Comparison of ENCODE assay signal across 12 cellular contexts in genomic region chr19:1284979-1285736, GRCh38. TPM values are rescaled to one million over a fixed set of nuclear protein-coding genes. Genes with fewer than 3 reads are reported as not detected.
A peak's percentile ranks its signal among the peaks of the same experiment; 100 is the strongest.
DNase-seq lines count a peak whose midpoint lies in the region; ATAC-seq lines count a peak whose summit lies in the region.
"Had no signal": no experiment of that assay in that cellular context is flagged by ENCODE, and none has a peak within 500 bp of the region (broad histone marks: within the 10 kb centered on the region; RNA-seq: fewer than 3 reads in every experiment).

No MANE protein-coding gene starts in this region.

- H3K4me3 Mint-ChIP-seq in activated CD4-positive, alpha-beta T cell treated with anti-CD3 and anti-CD28 coated beads, Interleukin-2, amount 10 ng/mL, durations not matched to agents 24 days and 14 days: peak overlapping the region; percentile 15
- H3K4me3 Mint-ChIP-seq in effector memory CD8-positive, alpha-beta T cell: peak overlapping the region; percentile 54

- intact Hi-C loops in activated CD4-positive, alpha-beta T cell treated with anti-CD3 and anti-CD28 coated beads, Interleukin-2, amount 10 ng/mL, durations not matched to agents 24 days and 14 days (cut with micrococcal nuclease): no loop called here

- no peak for DNase-seq in activated CD4-positive, alpha-beta T cell treated with anti-CD3 and anti-CD28 coated beads, Interleukin-2, amount 10 ng/mL, durations not matched to agents 24 days and 14 days
- no peak for DNase-seq in activated CD4-positive, alpha-beta T cell treated with anti-CD3 and anti-CD28 coated beads, Interleukin-2, amount 50 U/mL, for 1 hour
- DNase-seq in effector memory CD8-positive, alpha-beta T cell: no peak
- DNase-seq in retina: peak; percentile 75
- DNase-seq: activated CD4-positive, CD25-positive, alpha-beta regulatory T cell treated with anti-CD3 and anti-CD28 coated beads, Interleukin-2, amount 50 U/mL, for 72 hours; body of pancreas; NCI-H1694 treated with DMSO at 0.1 percent for 48 hours; PC-3 had no signal

- ATAC-seq in effector memory CD8-positive, alpha-beta T cell (replicated peaks): no peak
- ATAC-seq in GM21737 (IDR thresholded peaks at IDR 0.05; ENCODE audit: unreplicated experiment) (no peak), HG03460 (IDR thresholded peaks at IDR 0.05; ENCODE audit: unreplicated experiment) (no peak)
- ATAC-seq: body of pancreas, PC-3 had no signal

- no peaks in the 10 kb centered on the region for H3K9me3 Mint-ChIP-seq in activated CD4-positive, alpha-beta T cell treated with anti-CD3 and anti-CD28 coated beads, Interleukin-2, amount 10 ng/mL, durations not matched to agents 24 days and 14 days
- H3K9me3 Mint-ChIP-seq in effector memory CD8-positive, alpha-beta T cell: no peaks in the 10 kb centered on the region

- peaks cover 3% of the 10 kb centered on the region for H3K4me1 Mint-ChIP-seq in activated CD4-positive, alpha-beta T cell treated with anti-CD3 and anti-CD28 coated beads, Interleukin-2, amount 10 ng/mL, durations not matched to agents 24 days and 14 days
- H3K4me1 Mint-ChIP-seq in effector memory CD8-positive, alpha-beta T cell (ENCODE audit: low read depth in 2 of 2): peaks cover 4 to 14% of the 10 kb centered on the region in 2 donors

- H3K36me3 Mint-ChIP-seq in activated CD4-positive, alpha-beta T cell treated with anti-CD3 and anti-CD28 coated beads, Interleukin-2, amount 10 ng/mL, durations not matched to agents 24 days and 14 days (ENCODE audit: low read depth): peaks cover 5% of the 10 kb centered on the region
- peaks cover 4% of the 10 kb centered on the region for H3K36me3 Mint-ChIP-seq in effector memory CD8-positive, alpha-beta T cell (ENCODE audit: insufficient read depth)

- no peak overlapping the region for H3K27ac Mint-ChIP-seq in activated CD4-positive, alpha-beta T cell treated with anti-CD3 and anti-CD28 coated beads, Interleukin-2, amount 10 ng/mL, durations not matched to agents 24 days and 14 days
- H3K27ac Mint-ChIP-seq in effector memory CD8-positive, alpha-beta T cell: no peak overlapping the region

- peaks cover 24% of the 10 kb centered on the region for H3K27me3 Mint-ChIP-seq in activated CD4-positive, alpha-beta T cell treated with anti-CD3 and anti-CD28 coated beads, Interleukin-2, amount 10 ng/mL, durations not matched to agents 24 days and 14 days
- peaks cover 20 to 53% of the 10 kb centered on the region in 2 donors for H3K27me3 Mint-ChIP-seq in effector memory CD8-positive, alpha-beta T cell

RNA-seq across cellular contexts. Expression of gene EFNA2, which starts 0.5 kb away (rescaled TPM):
- not detected in 2 replicates for total RNA-seq in activated CD4-positive, alpha-beta T cell treated with anti-CD3 and anti-CD28 coated beads, Interleukin-2, amount 10 ng/mL, durations not matched to agents 24 days and 14 days
- total RNA-seq: body of pancreas, gastroesophageal sphincter, omental fat pad, PC-3 had no signal

RNA-seq across cellular contexts. Expression of gene FAM174C, which starts 9.8 kb away (rescaled TPM):
- total RNA-seq in activated CD4-positive, alpha-beta T cell treated with anti-CD3 and anti-CD28 coated beads, Interleukin-2, amount 10 ng/mL, durations not matched to agents 24 days and 14 days: 115 and 126 TPM in 2 replicates

RNA-seq across cellular contexts. Expression of gene CIRBP, which starts 16.0 kb away (rescaled TPM):
- 237 TPM in 2 replicates for total RNA-seq in activated CD4-positive, alpha-beta T cell treated with anti-CD3 and anti-CD28 coated beads, Interleukin-2, amount 10 ng/mL, durations not matched to agents 24 days and 14 days

RNA-seq across cellular contexts. Expression of gene MIDN, which starts 36.8 kb away (rescaled TPM):
- total RNA-seq in activated CD4-positive, alpha-beta T cell treated with anti-CD3 and anti-CD28 coated beads, Interleukin-2, amount 10 ng/mL, durations not matched to agents 24 days and 14 days: 72.3 and 82.4 TPM in 2 replicates

RNA-seq across cellular contexts. Expression of gene ATP5F1D, which starts 43.6 kb away (rescaled TPM):
- 254 and 269 TPM in 2 replicates for total RNA-seq in activated CD4-positive, alpha-beta T cell treated with anti-CD3 and anti-CD28 coated beads, Interleukin-2, amount 10 ng/mL, durations not matched to agents 24 days and 14 days
